ENCODE assay signal across 8 cellular contexts in genomic region chr1:108561145-108561458, GRCh38. TPM values are rescaled to one million over a fixed set of nuclear protein-coding genes. Genes with fewer than 3 reads are reported as not detected.
DNase-seq lines count a peak whose midpoint lies in the region; ATAC-seq lines count a peak whose summit lies in the region.

No MANE protein-coding gene starts in this region.

- no peak overlapping the region for H3K23ac ChIP-seq in mesendoderm (ENCODE audit: low read length)

- no peak overlapping the region for H2AK5ac ChIP-seq in mesendoderm (ENCODE audit: low read length)

- H3K79me2 ChIP-seq in mesendoderm (ENCODE audit: control insufficient read depth, insufficient read depth, low read length): peaks cover 25% of the 10 kb centered on the region

- H3K4me3 Mint-ChIP-seq in stimulated activated naive CD8-positive, alpha-beta T cell treated with anti-CD3 and anti-CD28 coated beads, Interleukin-15, Interleukin-2, amounts not matched to agents 100 ng/mL and 50 ng/mL, for 24 hours: peak overlapping the region; percentile 91
- peak overlapping the region; percentile 88 for H3K4me3 Mint-ChIP-seq in activated naive CD8-positive, alpha-beta T cell treated with anti-CD3 and anti-CD28 coated beads, Interleukin-2, amount 50 U/mL, for 24 hours

- no peak overlapping the region for H3K27ac Mint-ChIP-seq in stimulated activated naive CD8-positive, alpha-beta T cell treated with anti-CD3 and anti-CD28 coated beads, Interleukin-15, Interleukin-2, amounts not matched to agents 100 ng/mL and 50 ng/mL, for 24 hours
- peak overlapping the region; percentile 72 for H3K27ac Mint-ChIP-seq in activated naive CD8-positive, alpha-beta T cell treated with anti-CD3 and anti-CD28 coated beads, Interleukin-2, amount 50 U/mL, for 24 hours

- no peak for DNase-seq in stimulated activated naive CD8-positive, alpha-beta T cell treated with anti-CD3 and anti-CD28 coated beads, Interleukin-15, Interleukin-2, amounts not matched to agents 100 U/mL and 50 U/mL, for 24 hours
- no peak for DNase-seq in activated naive CD8-positive, alpha-beta T cell treated with anti-CD3 and anti-CD28 coated beads, Interleukin-2, amount 50 U/mL, for 24 hours
- DNase-seq in mesendoderm (no peak), NCI-H2029 treated with DMSO at 0.1 percent for 48 hours (lab: John Stamatoyannopoulos, UW) (no peak), iPS-NIHi7 (ENCODE audit: extremely low spot score) (no peak)

- peak overlapping the region; percentile 72 for H3K9ac ChIP-seq in mesendoderm (ENCODE audit: low read length)

- H3K27me3 ChIP-seq in mesendoderm (ENCODE audit: insufficient read depth, low read length, poor library complexity): no peaks in the 10 kb centered on the region

- H4K5ac ChIP-seq in mesendoderm (ENCODE audit: low read length): no peak overlapping the region

- peak overlapping the region; percentile 79 for H3K4me2 ChIP-seq in mesendoderm (ENCODE audit: low read length)

- peaks cover 5% of the 10 kb centered on the region for H3K79me1 ChIP-seq in mesendoderm (ENCODE audit: low read length)

- no peak overlapping the region for H4K8ac ChIP-seq in mesendoderm (ENCODE audit: low read depth, low read length)

- H3K9me3 Mint-ChIP-seq in stimulated activated naive CD8-positive, alpha-beta T cell treated with anti-CD3 and anti-CD28 coated beads, Interleukin-15, Interleukin-2, amounts not matched to agents 100 ng/mL and 50 ng/mL, for 24 hours: no peaks in the 10 kb centered on the region
- H3K9me3 Mint-ChIP-seq in activated naive CD8-positive, alpha-beta T cell treated with anti-CD3 and anti-CD28 coated beads, Interleukin-2, amount 50 U/mL, for 24 hours: no peaks in the 10 kb centered on the region

- peaks cover 37% of the 10 kb centered on the region for H3K4me1 Mint-ChIP-seq in stimulated activated naive CD8-positive, alpha-beta T cell treated with anti-CD3 and anti-CD28 coated beads, Interleukin-15, Interleukin-2, amounts not matched to agents 100 ng/mL and 50 ng/mL, for 24 hours (ENCODE audit: low read depth)
- peaks cover 44% of the 10 kb centered on the region for H3K4me1 Mint-ChIP-seq in activated naive CD8-positive, alpha-beta T cell treated with anti-CD3 and anti-CD28 coated beads, Interleukin-2, amount 50 U/mL, for 24 hours

- no peaks in the 10 kb centered on the region for H3K27me3 Mint-ChIP-seq in stimulated activated naive CD8-positive, alpha-beta T cell treated with anti-CD3 and anti-CD28 coated beads, Interleukin-15, Interleukin-2, amounts not matched to agents 100 ng/mL and 50 ng/mL, for 24 hours
- no peaks in the 10 kb centered on the region for H3K27me3 Mint-ChIP-seq in activated naive CD8-positive, alpha-beta T cell treated with anti-CD3 and anti-CD28 coated beads, Interleukin-2, amount 50 U/mL, for 24 hours

- H3K4ac ChIP-seq in mesendoderm (ENCODE audit: low read depth, low read length): no peak overlapping the region

- no peak overlapping the region for H3K18ac ChIP-seq in mesendoderm (ENCODE audit: low read length)

- no peak overlapping the region for H2BK120ac ChIP-seq in mesendoderm (ENCODE audit: low read depth, low read length)

- ATAC-seq in stimulated activated naive CD8-positive, alpha-beta T cell treated with anti-CD3 and anti-CD28 coated beads, Interleukin-15, Interleukin-2, amounts not matched to agents 100 U/mL and 50 U/mL, for 24 hours: no peak
- peak; percentile 51 for ATAC-seq in activated naive CD8-positive, alpha-beta T cell treated with anti-CD3 and anti-CD28 coated beads, Interleukin-2, amount 50 U/mL, for 24 hours
- ATAC-seq in GM21717 (IDR thresholded peaks at IDR 0.05; ENCODE audit: unreplicated experiment) (no peak), GM18909 (IDR thresholded peaks at IDR 0.05; ENCODE audit: poor library complexity, unreplicated experiment) (no peak)

- H3K36me3 ChIP-seq in mesendoderm (ENCODE audit: control insufficient read depth, insufficient read depth, low read length): no peaks in the 10 kb centered on the region

- no peak overlapping the region for H2BK15ac ChIP-seq in mesendoderm (replicated peaks; ENCODE audit: low read depth)

- H3K27ac ChIP-seq in mesendoderm (ENCODE audit: low read depth, low read length): no peak overlapping the region

- H3K36me3 Mint-ChIP-seq in stimulated activated naive CD8-positive, alpha-beta T cell treated with anti-CD3 and anti-CD28 coated beads, Interleukin-15, Interleukin-2, amounts not matched to agents 100 ng/mL and 50 ng/mL, for 24 hours (ENCODE audit: low read depth): no peaks in the 10 kb centered on the region
- no peaks in the 10 kb centered on the region for H3K36me3 Mint-ChIP-seq in activated naive CD8-positive, alpha-beta T cell treated with anti-CD3 and anti-CD28 coated beads, Interleukin-2, amount 50 U/mL, for 24 hours (ENCODE audit: low read depth)

- no peak overlapping the region for H3K56ac ChIP-seq in mesendoderm (ENCODE audit: low read length)

- no peaks in the 10 kb centered on the region for H3K4me1 ChIP-seq in mesendoderm (ENCODE audit: control insufficient read depth, low read depth, low read length)

- H2BK5ac ChIP-seq in mesendoderm (ENCODE audit: low read length): no peak overlapping the region

- H3K4me3 ChIP-seq in mesendoderm (ENCODE audit: low read length): no peak overlapping the region

RNA-seq across cellular contexts. Expression of gene EEIG2, which starts 1.2 kb away (rescaled TPM):
- polyA plus RNA-seq in mesendoderm (2013, experiment 1 of 2): 6.8 TPM
- 7.0 TPM for polyA plus RNA-seq in mesendoderm (2013, experiment 2 of 2)
